In genomic region chr2:202736826-202737225, GRCh38 we compare ENCODE assay signal across 24 cellular contexts.
"Had no signal": no experiment of that assay in that cellular context is flagged by ENCODE, and none has a peak within 500 bp of the region (broad histone marks: within the 10 kb centered on the region; RNA-seq: fewer than 3 reads in every experiment).

No MANE protein-coding gene starts in this region.

- H3K36me3 ChIP-seq: lower lobe of right lung, neutrophil, right lobe of liver, thyroid gland had no signal

- H3K9me3 ChIP-seq: gastrocnemius medialis, right lobe of liver, thyroid gland, vagina had no signal

- H3K4me1 Mint-ChIP-seq: endodermal cell, neural crest cell had no signal

- H3K79me2 ChIP-seq: parathyroid adenoma had no signal

- H3K4me3 ChIP-seq: gastrocnemius medialis, lower lobe of right lung, right lobe of liver, stomach, thyroid gland, vagina had no signal

- H3K27me3 ChIP-seq: gastrocnemius medialis, neutrophil, right lobe of liver, stomach, thyroid gland, vagina had no signal

- H3K4me3 Mint-ChIP-seq: dendritic cell treated with granulocyte-macrophage colony-stimulating factor and Interleukin-4, amounts not matched to agents 40 ng/mL and 50 ng/mL, for 4 days; endodermal cell; natural killer cell treated with Interleukin-12 subunit alpha and Interleukin-12 subunit beta and Interleukin-15 and Interleukin-18, amount 100 ng/mL, for 72 hours; neural crest cell; stimulated activated naive B cell treated with anti-CD40 and anti-IgM and Interleukin-4, amounts not matched to agents 10 μg/mL and 1 μg/mL and 100 μg/mL, for 72 hours had no signal

- H3K27me3 Mint-ChIP-seq: dendritic cell treated with granulocyte-macrophage colony-stimulating factor and Interleukin-4, amounts not matched to agents 40 ng/mL and 50 ng/mL, for 4 days; natural killer cell treated with Interleukin-12 subunit alpha and Interleukin-12 subunit beta and Interleukin-15 and Interleukin-18, amount 100 ng/mL, for 72 hours; progenitor cell of endocrine pancreas; stimulated activated naive B cell treated with anti-CD40 and anti-IgM and Interleukin-4, amounts not matched to agents 10 μg/mL and 1 μg/mL and 100 μg/mL, for 72 hours had no signal

- H3K4me1 ChIP-seq: gastrocnemius medialis, lower lobe of right lung, parathyroid adenoma, right lobe of liver, stomach, thyroid gland, vagina had no signal

- ATAC-seq: esophagus mucosa; gastrocnemius medialis; left ventricle myocardium superior; lower lobe of right lung; natural killer cell treated with Interleukin-12 subunit alpha and Interleukin-12 subunit beta and Interleukin-15 and Interleukin-18, amount 100 ng/mL, for 72 hours; right lobe of liver; stimulated activated naive B cell treated with anti-CD40 and anti-IgM and Interleukin-4, amounts not matched to agents 10 μg/mL and 1 μg/mL and 100 μg/mL, for 72 hours had no signal

- H3K27ac ChIP-seq: epithelial cell of prostate, gastrocnemius medialis, lower lobe of right lung, neutrophil, parathyroid adenoma, right lobe of liver, stomach, thyroid gland, vagina had no signal

- H3K27ac Mint-ChIP-seq: dendritic cell treated with granulocyte-macrophage colony-stimulating factor and Interleukin-4, amounts not matched to agents 40 ng/mL and 50 ng/mL, for 4 days; endodermal cell; natural killer cell treated with Interleukin-12 subunit alpha and Interleukin-12 subunit beta and Interleukin-15 and Interleukin-18, amount 100 ng/mL, for 72 hours; progenitor cell of endocrine pancreas; stimulated activated naive B cell treated with anti-CD40 and anti-IgM and Interleukin-4, amounts not matched to agents 10 μg/mL and 1 μg/mL and 100 μg/mL, for 72 hours had no signal

- H3K9me3 Mint-ChIP-seq: natural killer cell treated with Interleukin-12 subunit alpha and Interleukin-12 subunit beta and Interleukin-15 and Interleukin-18, amount 100 ng/mL, for 72 hours had no signal

- DNase-seq: effector CD8-positive, alpha-beta T cell; endodermal cell; foreskin fibroblast; gastrocnemius medialis; head of caudate nucleus; left ventricle myocardium superior; lower lobe of right lung; right lobe of liver; small intestine; stimulated activated CD4-positive, alpha-beta T cell treated with anti-CD3 and anti-CD28 coated beads, Interleukin-15, amount 100 ng/mL, for 24 hours; stimulated activated CD4-positive, alpha-beta T cell treated with anti-CD3 and anti-CD28 coated beads, Interleukin-2, amount 100 ng/mL, for 48 hours; stimulated activated naive B cell treated with anti-CD40 and anti-IgM and Interleukin-4, amounts not matched to agents 10 μg/mL and 1 μg/mL and 100 μg/mL, for 72 hours; stomach; thyroid gland; trophoblast cell had no signal

- H2AFZ ChIP-seq: parathyroid adenoma had no signal
